Comparison of ENCODE assay signal across 9 cellular contexts in genomic region chr1:86156571-86157455, GRCh38. TPM values are rescaled to one million over a fixed set of nuclear protein-coding genes. Genes with fewer than 3 reads are reported as not detected.
DNase-seq lines count a peak whose midpoint lies in the region; ATAC-seq, FAIRE-seq and TF ChIP-seq lines count a peak whose summit lies in the region.
"Had no signal": no experiment of that assay in that cellular context is flagged by ENCODE, and none has a peak within 500 bp of the region (broad histone marks: within the 10 kb centered on the region; RNA-seq: fewer than 3 reads in every experiment).

TSS of gene COL24A1 (minus strand) at chr1:86156772. CDS start at chr1:86156396, 376 bp downstream.

- no peak within 1 kb of the TSS for H3K27ac Mint-ChIP-seq in stimulated activated effector memory CD8-positive, alpha-beta T cell treated with anti-CD3 and anti-CD28 coated beads, Interleukin-12 subunit alpha, Interleukin-12 subunit beta, amount 100 ng/mL, for 72 hours

- no peaks in the 10 kb centered on the region for H3K36me3 Mint-ChIP-seq in stimulated activated effector memory CD8-positive, alpha-beta T cell treated with anti-CD3 and anti-CD28 coated beads, Interleukin-12 subunit alpha, Interleukin-12 subunit beta, amount 100 ng/mL, for 72 hours

- H3K4me3 Mint-ChIP-seq in stimulated activated effector memory CD8-positive, alpha-beta T cell treated with anti-CD3 and anti-CD28 coated beads, Interleukin-12 subunit alpha, Interleukin-12 subunit beta, amount 100 ng/mL, for 72 hours = no peak within 1 kb of the TSS

- H3K36me3 ChIP-seq in bronchial epithelial cell (ENCODE audit: control insufficient read depth, insufficient read depth, low read length) (no peaks in the 10 kb centered on the region), kidney epithelial cell (ENCODE audit: control insufficient read depth, insufficient read depth, low read length) (no peaks in the 10 kb centered on the region)

- ATAC-seq in stimulated activated effector memory CD8-positive, alpha-beta T cell treated with anti-CD3 and anti-CD28 coated beads, Interleukin-12 subunit alpha, Interleukin-12 subunit beta, amount 100 ng/mL, for 72 hours = peak; percentile 32

- peaks cover 6% of the 10 kb centered on the region for H3K9me3 Mint-ChIP-seq in stimulated activated effector memory CD8-positive, alpha-beta T cell treated with anti-CD3 and anti-CD28 coated beads, Interleukin-12 subunit alpha, Interleukin-12 subunit beta, amount 100 ng/mL, for 72 hours

- peaks cover 8% of the 10 kb centered on the region for H3K4me1 Mint-ChIP-seq in stimulated activated effector memory CD8-positive, alpha-beta T cell treated with anti-CD3 and anti-CD28 coated beads, Interleukin-12 subunit alpha, Interleukin-12 subunit beta, amount 100 ng/mL, for 72 hours

- peak within 1 kb of the TSS; percentile 19 for H3K4me3 ChIP-seq in bronchial epithelial cell (ENCODE audit: low read depth, low read length)
- peak within 1 kb of the TSS; percentile 26 for H3K4me3 ChIP-seq in kidney epithelial cell (ENCODE audit: low read depth, low read length)

- H3K27me3 ChIP-seq in bronchial epithelial cell (ENCODE audit: control insufficient read depth, insufficient read depth, low read length) = peaks cover 18% of the 10 kb centered on the region
- H3K27me3 ChIP-seq in kidney epithelial cell (ENCODE audit: control insufficient read depth, insufficient read depth, low read length) = peaks cover 14% of the 10 kb centered on the region

- DNase-seq in DMS79 treated with DMSO at 0.1 percent for 48 hours (lab: John Stamatoyannopoulos, UW) (peak; percentile 20), DMS79 (lab: John Stamatoyannopoulos, UW) (no peak), NCI-H2029 treated with DMSO at 0.1 percent for 48 hours (lab: John Stamatoyannopoulos, UW) (peak; percentile 47), bronchial epithelial cell (ENCODE audit: low read depth) (peak; percentile 35), kidney epithelial cell (ENCODE audit: low read depth) (no peak), NCI-H226 (no peak)
- no peak for DNase-seq in stimulated activated effector memory CD8-positive, alpha-beta T cell treated with anti-CD3 and anti-CD28 coated beads, Interleukin-12 subunit alpha, Interleukin-12 subunit beta, amount 100 ng/mL, for 72 hours (ENCODE audit: low spot score in 2 of 2)
- no peak for DNase-seq in stimulated activated naive CD4-positive, alpha-beta T cell treated with Interleukin-2 at 50 U/mL for 16 hours (lab: John Stamatoyannopoulos, UW)

- no peak for FAIRE-seq in bronchial epithelial cell (lab: Jason Lieb, UNC)
- FAIRE-seq: A204.1 had no signal

- no peak for TF ChIP-seq CTCF in bronchial epithelial cell (IDR thresholded peaks at IDR 0.05; ENCODE audit: insufficient read depth, low read length, severe bottlenecking)
- TF ChIP-seq CTCF in kidney epithelial cell (IDR thresholded peaks at IDR 0.05; ENCODE audit: insufficient read depth, low read length, poor library complexity, severe bottlenecking) = no peak

RNA-seq across cellular contexts. Expression of gene COL24A1, which starts in this region (rescaled TPM):
- total RNA-seq in bronchial epithelial cell (under 0.01 TPM in 2 replicates), kidney epithelial cell (0.07 and 0.21 TPM in 2 replicates)

Comparison
In these comparisons a context has a peak if more than half of its experiments do, and no peak if none do; other contexts are left out.
1. DNase-seq: peak in DMS79 treated with DMSO at 0.1 percent for 48 hours (single experiment) and NCI-H2029 treated with DMSO at 0.1 percent for 48 hours (single experiment); none in DMS79 (single experiment), kidney epithelial cell (single experiment), stimulated activated effector memory CD8-positive, alpha-beta T cell treated with anti-CD3 and anti-CD28 coated beads, Interleukin-12 subunit alpha, Interleukin-12 subunit beta, amount 100 ng/mL, for 72 hours (0 of 2), stimulated activated naive CD4-positive, alpha-beta T cell treated with Interleukin-2 at 50 U/mL for 16 hours (single experiment) and NCI-H226 (single experiment).
2. Peak in DNase-seq and H3K4me3 ChIP-seq in bronchial epithelial cell; RNA of the gene not detected or under 1 TPM.